10 cellular contexts compared by ENCODE assay signal in genomic region chr15:88756926-88757325, GRCh38. TPM values are rescaled to one million over a fixed set of nuclear protein-coding genes. Genes with fewer than 3 reads are reported as not detected.
"Had no signal": no experiment of that assay in that cellular context is flagged by ENCODE, and none has a peak within 500 bp of the region (broad histone marks: within the 10 kb centered on the region; RNA-seq: fewer than 3 reads in every experiment).

No MANE protein-coding gene starts in this region.

- H3K27ac Mint-ChIP-seq: HFFc6, IgD-negative memory B cell had no signal

- H3K4me3 ChIP-seq: GM23248, HAP-1 had no signal

- H3K9me3 ChIP-seq: HAP-1 had no signal

- FAIRE-seq: HepG2 had no signal

- H3K4me1 ChIP-seq: HAP-1 had no signal

- H3K36me3 Mint-ChIP-seq: IgD-negative memory B cell had no signal

- ATAC-seq: HCT116, HepG2 had no signal

- H3K4me3 Mint-ChIP-seq: HFFc6, IgD-negative memory B cell had no signal

- DNase-seq: GM23248, GOT3, H7, HFFc6, KBM-7 had no signal

- H3K9ac ChIP-seq: GM23248 had no signal

- H2AFZ ChIP-seq: GM23248 had no signal

- H3K27ac ChIP-seq: GM23248, HL-60 had no signal

- H3K36me3 ChIP-seq: HAP-1 had no signal

RNA-seq across cellular contexts. Expression of gene ACAN, which starts 46.3 kb away (rescaled TPM):
- total RNA-seq: GM23248, HepG2 had no signal
- polyA plus RNA-seq: GM23248, HepG2, IgD-negative memory B cell had no signal
